1 cellular context compared by ENCODE assay signal in the genomic region with DNA sequence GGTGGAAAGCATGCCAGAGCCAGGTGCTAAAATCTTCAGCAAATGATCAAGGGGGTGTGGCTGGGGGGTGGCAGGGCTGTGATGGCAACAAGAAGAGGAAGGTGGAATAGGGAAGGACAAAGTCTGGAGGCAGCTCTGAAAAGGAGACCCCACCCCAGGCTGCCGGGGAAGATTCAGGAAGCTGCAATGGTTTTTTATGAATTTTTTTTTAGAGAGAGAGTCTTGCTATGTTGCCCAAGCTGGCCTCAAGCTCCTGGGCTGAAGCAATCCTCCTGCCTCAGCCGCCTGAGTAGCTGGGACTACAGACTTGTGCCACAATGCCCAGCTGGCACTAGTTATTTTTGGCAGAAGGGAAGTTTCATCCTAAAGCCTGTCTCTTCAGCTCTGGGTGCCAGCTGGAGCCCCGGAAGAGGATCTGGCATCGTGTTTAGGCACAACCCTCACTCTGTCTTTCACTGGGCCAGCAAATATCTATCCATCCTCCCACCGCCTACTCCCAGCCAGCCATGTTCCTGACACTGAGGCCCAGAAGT.
TF ChIP-seq lines count a peak whose summit lies in the region.

No MANE protein-coding gene starts in this region.

TF ChIP-seq in GM23338, 12 proteins besides CTCF, POLR2A, EP300 and RAD21 (continued from another document):
- TF ChIP-seq, protein P1, sequence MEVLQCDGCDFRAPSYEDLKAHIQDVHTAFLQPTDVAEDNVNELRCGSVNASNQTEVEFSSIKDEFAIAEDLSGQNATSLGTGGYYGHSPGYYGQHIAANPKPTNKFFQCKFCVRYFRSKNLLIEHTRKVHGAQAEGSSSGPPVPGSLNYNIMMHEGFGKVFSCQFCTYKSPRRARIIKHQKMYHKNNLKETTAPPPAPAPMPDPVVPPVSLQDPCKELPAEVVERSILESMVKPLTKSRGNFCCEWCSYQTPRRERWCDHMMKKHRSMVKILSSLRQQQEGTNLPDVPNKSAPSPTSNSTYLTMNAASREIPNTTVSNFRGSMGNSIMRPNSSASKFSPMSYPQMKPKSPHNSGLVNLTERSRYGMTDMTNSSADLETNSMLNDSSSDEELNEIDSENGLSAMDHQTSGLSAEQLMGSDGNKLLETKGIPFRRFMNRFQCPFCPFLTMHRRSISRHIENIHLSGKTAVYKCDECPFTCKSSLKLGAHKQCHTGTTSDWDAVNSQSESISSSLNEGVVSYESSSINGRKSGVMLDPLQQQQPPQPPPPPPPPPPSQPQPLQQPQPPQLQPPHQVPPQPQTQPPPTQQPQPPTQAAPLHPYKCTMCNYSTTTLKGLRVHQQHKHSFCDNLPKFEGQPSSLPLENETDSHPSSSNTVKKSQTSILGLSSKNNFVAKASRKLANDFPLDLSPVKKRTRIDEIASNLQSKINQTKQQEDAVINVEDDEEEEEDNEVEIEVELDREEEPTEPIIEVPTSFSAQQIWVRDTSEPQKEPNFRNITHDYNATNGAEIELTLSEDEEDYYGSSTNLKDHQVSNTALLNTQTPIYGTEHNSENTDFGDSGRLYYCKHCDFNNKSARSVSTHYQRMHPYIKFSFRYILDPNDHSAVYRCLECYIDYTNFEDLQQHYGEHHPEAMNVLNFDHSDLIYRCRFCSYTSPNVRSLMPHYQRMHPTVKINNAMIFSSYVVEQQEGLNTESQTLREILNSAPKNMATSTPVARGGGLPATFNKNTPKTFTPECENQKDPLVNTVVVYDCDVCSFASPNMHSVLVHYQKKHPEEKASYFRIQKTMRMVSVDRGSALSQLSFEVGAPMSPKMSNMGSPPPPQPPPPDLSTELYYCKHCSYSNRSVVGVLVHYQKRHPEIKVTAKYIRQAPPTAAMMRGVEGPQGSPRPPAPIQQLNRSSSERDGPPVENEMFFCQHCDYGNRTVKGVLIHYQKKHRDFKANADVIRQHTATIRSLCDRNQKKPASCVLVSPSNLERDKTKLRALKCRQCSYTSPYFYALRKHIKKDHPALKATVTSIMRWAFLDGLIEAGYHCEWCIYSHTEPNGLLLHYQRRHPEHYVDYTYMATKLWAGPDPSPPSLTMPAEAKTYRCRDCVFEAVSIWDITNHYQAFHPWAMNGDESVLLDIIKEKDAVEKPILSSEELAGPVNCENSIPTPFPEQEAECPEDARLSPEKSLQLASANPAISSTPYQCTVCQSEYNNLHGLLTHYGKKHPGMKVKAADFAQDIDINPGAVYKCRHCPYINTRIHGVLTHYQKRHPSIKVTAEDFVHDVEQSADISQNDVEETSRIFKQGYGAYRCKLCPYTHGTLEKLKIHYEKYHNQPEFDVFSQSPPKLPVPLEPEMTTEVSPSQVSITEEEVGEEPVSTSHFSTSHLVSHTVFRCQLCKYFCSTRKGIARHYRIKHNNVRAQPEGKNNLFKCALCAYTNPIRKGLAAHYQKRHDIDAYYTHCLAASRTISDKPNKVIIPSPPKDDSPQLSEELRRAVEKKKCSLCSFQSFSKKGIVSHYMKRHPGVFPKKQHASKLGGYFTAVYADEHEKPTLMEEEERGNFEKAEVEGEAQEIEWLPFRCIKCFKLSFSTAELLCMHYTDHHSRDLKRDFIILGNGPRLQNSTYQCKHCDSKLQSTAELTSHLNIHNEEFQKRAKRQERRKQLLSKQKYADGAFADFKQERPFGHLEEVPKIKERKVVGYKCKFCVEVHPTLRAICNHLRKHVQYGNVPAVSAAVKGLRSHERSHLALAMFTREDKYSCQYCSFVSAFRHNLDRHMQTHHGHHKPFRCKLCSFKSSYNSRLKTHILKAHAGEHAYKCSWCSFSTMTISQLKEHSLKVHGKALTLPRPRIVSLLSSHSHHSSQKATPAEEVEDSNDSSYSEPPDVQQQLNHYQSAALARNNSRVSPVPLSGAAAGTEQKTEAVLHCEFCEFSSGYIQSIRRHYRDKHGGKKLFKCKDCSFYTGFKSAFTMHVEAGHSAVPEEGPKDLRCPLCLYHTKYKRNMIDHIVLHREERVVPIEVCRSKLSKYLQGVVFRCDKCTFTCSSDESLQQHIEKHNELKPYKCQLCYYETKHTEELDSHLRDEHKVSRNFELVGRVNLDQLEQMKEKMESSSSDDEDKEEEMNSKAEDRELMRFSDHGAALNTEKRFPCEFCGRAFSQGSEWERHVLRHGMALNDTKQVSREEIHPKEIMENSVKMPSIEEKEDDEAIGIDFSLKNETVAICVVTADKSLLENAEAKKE (CRISPR knock-in tag; IDR thresholded peaks at IDR 0.05) = no peak
- no peak for TF ChIP-seq ZNF331 (CRISPR knock-in tag; IDR thresholded peaks at IDR 0.05; ENCODE audit: low read depth)
